In the genomic region with DNA sequence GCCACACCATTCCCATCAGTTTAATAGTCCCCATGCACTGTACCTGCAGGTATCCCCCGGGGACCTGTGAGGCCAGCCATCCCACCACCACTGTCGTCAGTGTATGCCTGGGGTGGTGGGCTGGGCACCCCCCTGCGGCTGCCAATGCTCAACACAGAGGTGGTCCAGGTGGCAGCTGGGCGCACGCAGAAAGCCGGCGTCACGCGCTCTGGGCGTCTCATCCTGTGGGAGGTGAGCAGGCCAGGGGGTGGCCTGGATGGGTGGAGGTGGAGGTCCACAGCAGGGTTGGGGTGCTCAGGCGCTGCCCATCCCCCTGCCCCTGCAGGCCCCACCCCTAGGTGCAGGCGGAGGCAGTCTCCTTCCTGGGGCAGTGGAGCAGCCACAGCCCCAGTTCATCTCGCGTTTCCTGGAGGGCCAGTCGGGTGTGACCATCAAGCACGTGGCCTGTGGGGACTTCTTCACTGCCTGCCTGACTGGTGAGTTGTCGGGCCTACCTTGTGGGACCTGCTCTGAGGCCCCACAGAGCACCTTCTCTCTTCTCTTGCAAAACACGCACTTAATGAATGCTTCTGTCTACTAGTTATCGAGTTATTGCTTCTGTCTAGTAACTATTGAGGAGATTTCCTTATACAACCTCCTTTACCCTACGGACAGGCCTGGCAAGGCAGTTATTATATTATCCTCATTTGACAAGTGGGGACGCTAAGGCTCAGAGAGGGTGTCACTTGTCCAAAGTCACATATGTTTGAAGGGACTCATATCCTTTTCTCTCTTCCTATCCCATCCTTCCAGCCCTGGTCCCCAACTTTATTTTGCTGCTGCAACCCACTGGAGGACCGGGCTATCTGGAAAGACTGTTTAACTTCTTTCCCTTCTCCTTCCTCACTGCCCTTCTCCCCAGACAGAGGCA, we compare ENCODE assay signal across 1 cellular context.
TF ChIP-seq lines count a peak whose summit lies in the region.

No MANE protein-coding gene starts in this region.

TF ChIP-seq in K562, 482 proteins besides CTCF, POLR2A, EP300 and RAD21 (continued from another document):
- TF ChIP-seq MAX (CRISPR knock-in tag; IDR thresholded peaks at IDR 0.05): peak; percentile 19; the same call in 1 of the 2 replicates
- TF ChIP-seq MCM2 (IDR thresholded peaks at IDR 0.05; ENCODE audit: low read depth): no peak
- no peak for TF ChIP-seq ZBTB49 (CRISPR knock-in tag; IDR thresholded peaks at IDR 0.05; ENCODE audit: borderline replicate concordance)
- TF ChIP-seq, protein P1, sequence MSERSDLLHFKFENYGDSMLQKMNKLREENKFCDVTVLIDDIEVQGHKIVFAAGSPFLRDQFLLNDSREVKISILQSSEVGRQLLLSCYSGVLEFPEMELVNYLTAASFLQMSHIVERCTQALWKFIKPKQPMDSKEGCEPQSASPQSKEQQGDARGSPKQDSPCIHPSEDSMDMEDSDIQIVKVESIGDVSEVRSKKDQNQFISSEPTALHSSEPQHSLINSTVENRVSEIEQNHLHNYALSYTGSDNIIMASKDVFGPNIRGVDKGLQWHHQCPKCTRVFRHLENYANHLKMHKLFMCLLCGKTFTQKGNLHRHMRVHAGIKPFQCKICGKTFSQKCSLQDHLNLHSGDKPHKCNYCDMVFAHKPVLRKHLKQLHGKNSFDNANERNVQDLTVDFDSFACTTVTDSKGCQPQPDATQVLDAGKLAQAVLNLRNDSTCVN (CRISPR knock-in tag; IDR thresholded peaks at IDR 0.05): no peak
- no peak for TF ChIP-seq PRPF4 (IDR thresholded peaks at IDR 0.05; ENCODE audit: insufficient read depth, low read depth, low read length, poor library complexity, severe bottlenecking)
- TF ChIP-seq KDM5B (IDR thresholded peaks at IDR 0.05; ENCODE audit: insufficient replicate concordance, low read depth, low read length): no peak
- no peak for TF ChIP-seq ZFP1 (CRISPR knock-in tag; IDR thresholded peaks at IDR 0.05)
- TF ChIP-seq, protein P2, sequence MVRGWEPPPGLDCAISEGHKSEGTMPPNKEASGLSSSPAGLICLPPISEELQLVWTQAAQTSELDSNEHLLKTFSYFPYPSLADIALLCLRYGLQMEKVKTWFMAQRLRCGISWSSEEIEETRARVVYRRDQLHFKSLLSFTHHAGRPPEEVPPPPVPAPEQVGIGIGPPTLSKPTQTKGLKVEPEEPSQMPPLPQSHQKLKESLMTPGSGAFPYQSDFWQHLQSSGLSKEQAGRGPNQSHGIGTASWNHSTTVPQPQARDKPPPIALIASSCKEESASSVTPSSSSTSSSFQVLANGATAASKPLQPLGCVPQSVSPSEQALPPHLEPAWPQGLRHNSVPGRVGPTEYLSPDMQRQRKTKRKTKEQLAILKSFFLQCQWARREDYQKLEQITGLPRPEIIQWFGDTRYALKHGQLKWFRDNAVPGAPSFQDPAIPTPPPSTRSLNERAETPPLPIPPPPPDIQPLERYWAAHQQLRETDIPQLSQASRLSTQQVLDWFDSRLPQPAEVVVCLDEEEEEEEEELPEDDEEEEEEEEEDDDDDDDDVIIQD (CRISPR knock-in tag; IDR thresholded peaks at IDR 0.05): no peak
- TF ChIP-seq, protein P3, sequence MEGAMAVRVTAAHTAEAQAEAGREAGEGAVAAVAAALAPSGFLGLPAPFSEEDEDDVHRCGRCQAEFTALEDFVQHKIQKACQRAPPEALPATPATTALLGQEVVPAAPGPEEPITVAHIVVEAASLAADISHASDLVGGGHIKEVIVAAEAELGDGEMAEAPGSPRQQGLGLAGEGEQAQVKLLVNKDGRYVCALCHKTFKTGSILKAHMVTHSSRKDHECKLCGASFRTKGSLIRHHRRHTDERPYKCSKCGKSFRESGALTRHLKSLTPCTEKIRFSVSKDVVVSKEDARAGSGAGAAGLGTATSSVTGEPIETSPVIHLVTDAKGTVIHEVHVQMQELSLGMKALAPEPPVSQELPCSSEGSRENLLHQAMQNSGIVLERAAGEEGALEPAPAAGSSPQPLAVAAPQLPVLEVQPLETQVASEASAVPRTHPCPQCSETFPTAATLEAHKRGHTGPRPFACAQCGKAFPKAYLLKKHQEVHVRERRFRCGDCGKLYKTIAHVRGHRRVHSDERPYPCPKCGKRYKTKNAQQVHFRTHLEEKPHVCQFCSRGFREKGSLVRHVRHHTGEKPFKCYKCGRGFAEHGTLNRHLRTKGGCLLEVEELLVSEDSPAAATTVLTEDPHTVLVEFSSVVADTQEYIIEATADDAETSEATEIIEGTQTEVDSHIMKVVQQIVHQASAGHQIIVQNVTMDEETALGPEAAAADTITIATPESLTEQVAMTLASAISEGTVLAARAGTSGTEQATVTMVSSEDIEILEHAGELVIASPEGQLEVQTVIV (CRISPR knock-in tag; IDR thresholded peaks at IDR 0.05; ENCODE audit: borderline replicate concordance): no peak
- TF ChIP-seq NFIC (IDR thresholded peaks at IDR 0.05): no peak
- no peak for TF ChIP-seq ZNF449 (CRISPR knock-in tag; IDR thresholded peaks at IDR 0.05)
- TF ChIP-seq, protein P4, sequence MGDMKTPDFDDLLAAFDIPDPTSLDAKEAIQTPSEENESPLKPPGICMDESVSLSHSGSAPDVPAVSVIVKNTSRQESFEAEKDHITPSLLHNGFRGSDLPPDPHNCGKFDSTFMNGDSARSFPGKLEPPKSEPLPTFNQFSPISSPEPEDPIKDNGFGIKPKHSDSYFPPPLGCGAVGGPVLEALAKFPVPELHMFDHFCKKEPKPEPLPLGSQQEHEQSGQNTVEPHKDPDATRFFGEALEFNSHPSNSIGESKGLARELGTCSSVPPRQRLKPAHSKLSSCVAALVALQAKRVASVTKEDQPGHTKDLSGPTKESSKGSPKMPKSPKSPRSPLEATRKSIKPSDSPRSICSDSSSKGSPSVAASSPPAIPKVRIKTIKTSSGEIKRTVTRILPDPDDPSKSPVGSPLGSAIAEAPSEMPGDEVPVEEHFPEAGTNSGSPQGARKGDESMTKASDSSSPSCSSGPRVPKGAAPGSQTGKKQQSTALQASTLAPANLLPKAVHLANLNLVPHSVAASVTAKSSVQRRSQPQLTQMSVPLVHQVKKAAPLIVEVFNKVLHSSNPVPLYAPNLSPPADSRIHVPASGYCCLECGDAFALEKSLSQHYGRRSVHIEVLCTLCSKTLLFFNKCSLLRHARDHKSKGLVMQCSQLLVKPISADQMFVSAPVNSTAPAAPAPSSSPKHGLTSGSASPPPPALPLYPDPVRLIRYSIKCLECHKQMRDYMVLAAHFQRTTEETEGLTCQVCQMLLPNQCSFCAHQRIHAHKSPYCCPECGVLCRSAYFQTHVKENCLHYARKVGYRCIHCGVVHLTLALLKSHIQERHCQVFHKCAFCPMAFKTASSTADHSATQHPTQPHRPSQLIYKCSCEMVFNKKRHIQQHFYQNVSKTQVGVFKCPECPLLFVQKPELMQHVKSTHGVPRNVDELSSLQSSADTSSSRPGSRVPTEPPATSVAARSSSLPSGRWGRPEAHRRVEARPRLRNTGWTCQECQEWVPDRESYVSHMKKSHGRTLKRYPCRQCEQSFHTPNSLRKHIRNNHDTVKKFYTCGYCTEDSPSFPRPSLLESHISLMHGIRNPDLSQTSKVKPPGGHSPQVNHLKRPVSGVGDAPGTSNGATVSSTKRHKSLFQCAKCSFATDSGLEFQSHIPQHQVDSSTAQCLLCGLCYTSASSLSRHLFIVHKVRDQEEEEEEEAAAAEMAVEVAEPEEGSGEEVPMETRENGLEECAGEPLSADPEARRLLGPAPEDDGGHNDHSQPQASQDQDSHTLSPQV (IDR thresholded peaks at IDR 0.05): peak; percentile 40; the same call in 1 of the 2 replicates
TF ChIP-seq in K562: peak in this region for 6.
